ENCODE assay signal across 14 cellular contexts in the genomic region with DNA sequence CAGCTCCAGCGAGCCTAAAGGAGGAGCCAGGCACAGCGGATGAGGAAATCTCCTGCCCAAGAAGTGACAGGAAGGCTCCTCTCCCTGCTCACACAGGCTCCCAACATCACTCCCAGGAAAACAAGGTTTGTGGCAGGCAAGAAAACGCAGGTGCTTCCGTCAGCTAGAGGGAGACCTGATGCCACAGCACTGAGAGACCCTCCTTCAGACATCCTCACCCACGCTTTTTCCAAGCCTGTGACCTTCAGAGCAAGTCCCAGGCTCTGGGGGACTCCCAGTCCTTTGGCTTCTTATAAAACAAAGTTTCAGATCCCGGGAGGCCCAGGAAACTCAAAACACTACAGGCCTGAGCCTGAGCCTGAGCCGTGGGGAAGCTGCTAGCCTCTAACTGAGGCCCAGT.
"Had no signal": no experiment of that assay in that cellular context is flagged by ENCODE, and none has a peak within 500 bp of the region (broad histone marks: within the 10 kb centered on the region; RNA-seq: fewer than 3 reads in every experiment).

No MANE protein-coding gene starts in this region.

- H3K36me3 ChIP-seq: tibial artery, vagina had no signal

- H3K4me1 Mint-ChIP-seq: activated CD4-positive, alpha-beta memory T cell treated with anti-CD3 and anti-CD28 coated beads, Interleukin-2, amount 10 ng/mL, durations not matched to agents 7 days and 5 days; activated CD4-positive, alpha-beta T cell treated with anti-CD3 and anti-CD28 coated beads for 36 hours had no signal

- H3K4me3 ChIP-seq: coronary artery, tibial artery, vagina had no signal

- H3K27me3 Mint-ChIP-seq: activated CD4-positive, alpha-beta memory T cell treated with anti-CD3 and anti-CD28 coated beads, Interleukin-2, amount 10 ng/mL, durations not matched to agents 7 days and 5 days; activated CD4-positive, alpha-beta T cell treated with anti-CD3 and anti-CD28 coated beads for 36 hours had no signal

- H3K9me3 Mint-ChIP-seq: activated CD4-positive, alpha-beta memory T cell treated with anti-CD3 and anti-CD28 coated beads, Interleukin-2, amount 10 ng/mL, durations not matched to agents 7 days and 5 days had no signal

- H3K4me1 ChIP-seq: tibial artery, vagina had no signal

- ATAC-seq: activated CD4-positive, alpha-beta T cell treated with anti-CD3 and anti-CD28 coated beads for 36 hours had no signal

- H3K27ac ChIP-seq: coronary artery, tibial artery, vagina had no signal

- H3K4me3 Mint-ChIP-seq: activated CD4-positive, alpha-beta memory T cell treated with anti-CD3 and anti-CD28 coated beads, Interleukin-2, amount 10 ng/mL, durations not matched to agents 7 days and 5 days; activated CD4-positive, alpha-beta T cell treated with anti-CD3 and anti-CD28 coated beads for 36 hours had no signal

- H3K27ac Mint-ChIP-seq: activated CD4-positive, alpha-beta memory T cell treated with anti-CD3 and anti-CD28 coated beads, Interleukin-2, amount 10 ng/mL, durations not matched to agents 7 days and 5 days; activated CD4-positive, alpha-beta T cell treated with anti-CD3 and anti-CD28 coated beads for 36 hours had no signal

- DNase-seq: activated CD4-positive, alpha-beta memory T cell treated with anti-CD3 and anti-CD28 coated beads, Interleukin-2, amount 10 ng/mL, durations not matched to agents 7 days and 5 days; activated CD4-positive, alpha-beta T cell treated with anti-CD3 and anti-CD28 coated beads for 36 hours; activated naive CD4-positive, alpha-beta T cell; activated T-cell treated with anti-CD3 and anti-CD28 coated beads, Interleukin-2, amount 50 U/mL, for 48 hours; aorta; effector CD4-positive, alpha-beta T cell; hippocampal formation; mammary epithelial cell; retina; small intestine; T-helper 9 cell; tibial artery had no signal

- H3K9me3 ChIP-seq: tibial artery, vagina had no signal

- H3K27me3 ChIP-seq: tibial artery, vagina had no signal
